ENCODE assay signal across 1 cellular context in genomic region chr19:17052439-17052838, GRCh38.
TF ChIP-seq lines count a peak whose summit lies in the region.

No MANE protein-coding gene starts in this region.

TF ChIP-seq in liver, 16 proteins besides CTCF, POLR2A, EP300 and RAD21 (continued from another document):
- no peak for TF ChIP-seq TAF1 (conservative IDR thresholded peaks at IDR 0.05)
- no peak for TF ChIP-seq HNF4A (conservative IDR thresholded peaks at IDR 0.05)
- no peak for TF ChIP-seq RXRA (IDR thresholded peaks at IDR 0.05)
